Comparison of ENCODE assay signal across 23 cellular contexts in the genomic region with DNA sequence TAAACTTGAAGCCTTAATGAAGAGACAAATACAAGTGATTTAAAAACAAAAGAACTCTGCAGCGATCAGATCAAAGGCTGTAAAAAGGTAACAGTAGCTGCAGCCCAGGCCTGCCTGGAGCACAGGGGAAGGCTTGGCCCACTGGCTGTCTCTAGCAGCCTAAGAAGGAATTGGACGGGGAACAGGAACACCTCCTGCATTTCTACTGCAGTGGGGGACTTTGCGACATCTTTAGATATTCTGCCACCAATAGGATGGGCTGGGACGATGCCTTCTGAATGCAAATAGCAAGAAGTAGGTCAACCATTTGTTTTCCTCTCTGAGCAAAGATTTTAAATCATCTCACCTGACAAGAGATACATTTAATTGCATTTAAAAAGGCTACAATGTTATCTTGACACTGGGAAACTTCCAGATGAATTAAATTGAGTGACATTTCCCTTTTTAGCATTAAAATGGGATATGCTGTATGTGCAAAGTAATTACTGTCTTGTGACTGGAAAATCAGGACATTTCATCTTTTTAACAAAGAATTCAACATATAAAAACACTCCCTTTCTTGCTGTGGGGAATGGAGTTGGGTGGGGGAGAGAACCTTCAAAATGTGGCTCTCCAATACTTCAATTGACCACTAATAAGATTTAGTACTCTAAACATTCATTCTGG.
DNase-seq lines count a peak whose midpoint lies in the region; TF ChIP-seq lines count a peak whose summit lies in the region.
"Had no signal": no experiment of that assay in that cellular context is flagged by ENCODE, and none has a peak within 500 bp of the region (broad histone marks: within the 10 kb centered on the region; RNA-seq: fewer than 3 reads in every experiment).

No MANE protein-coding gene starts in this region.

- H3K27ac ChIP-seq in dorsolateral prefrontal cortex: peak overlapping the region in 52 of 59 donors; percentile 0 to 84 (median 60)
- H3K27ac ChIP-seq: GM23248, psoas muscle, tibial nerve had no signal

- TF ChIP-seq CTCF in dorsolateral prefrontal cortex (IDR thresholded peaks at IDR 0.05 in 54 of 56, conservative IDR thresholded peaks at IDR 0.05 in 2 of 56; ENCODE audit: low read depth in 1 of 56, partially characterized antibody in 56 of 56): no peak

- no peak overlapping the region for H3K4me3 ChIP-seq in dorsolateral prefrontal cortex
- H3K4me3 ChIP-seq: GM23248, lung, psoas muscle, tibial nerve had no signal

- in situ Hi-C loops in G401 (cut with HindIII; ENCODE audit: low sequenced_read_pairs): no loop called here

- DNase-seq in G401 (ENCODE audit: low spot score) (peak; percentile 16), SK-N-DZ (ENCODE audit: low spot score) (peak; percentile 14), dorsolateral prefrontal cortex (peak in 2 of 10 donors; percentile 17 to 42), pons (ENCODE audit: low spot score) (peak; percentile 17), NAMALWA (ENCODE audit: low spot score) (no peak), NCI-H128 (lab: John Stamatoyannopoulos, UW; ENCODE audit: unreplicated experiment) (no peak)
- DNase-seq in activated CD4-positive, alpha-beta T cell treated with anti-CD3 and anti-CD28 coated beads for 4 hours: no peak
- DNase-seq: activated B cell treated with CpG ODN at 0.5 μM for 24 hours; activated CD4-positive, alpha-beta memory T cell treated with anti-CD3 and anti-CD28 coated beads, Interleukin-2, amount 10 ng/mL, durations not matched to agents 7 days and 5 days; activated gamma-delta T cell; dermis blood vessel endothelial cell; DMS153; GDM1; glutamatergic neuron; GM23248; Karpas-422; NCI-H1694 treated with DMSO at 0.1 percent for 48 hours; NCI-H226; NCI-H748 treated with DMSO at 0.1 percent for 48 hours; psoas muscle; T1000 had no signal

- intact Hi-C loops in dorsolateral prefrontal cortex (cut with DNase I): loop anchor here (10.0 kb wide), 1 partner anchor 182 kb away; a partner anchor contains a TSS

- H3K27me3 ChIP-seq in dorsolateral prefrontal cortex: peaks cover 0 to 69% (median 14%) of the 10 kb centered on the region in 45 donors

Comparison
In these comparisons a context has a peak if more than half of its experiments do, and no peak if none do; other contexts are left out.
1. DNase-seq: peak in G401 (single experiment), SK-N-DZ (single experiment) and pons (single experiment); none in NAMALWA (single experiment), activated CD4-positive, alpha-beta T cell treated with anti-CD3 and anti-CD28 coated beads for 4 hours (0 of 2) and NCI-H128 (single experiment).